13 cellular contexts compared by ENCODE assay signal in genomic region chr7:70239930-70240329, GRCh38.
DNase-seq lines count a peak whose midpoint lies in the region; TF ChIP-seq lines count a peak whose summit lies in the region.
"Had no signal": no experiment of that assay in that cellular context is flagged by ENCODE, and none has a peak within 500 bp of the region (broad histone marks: within the 10 kb centered on the region; RNA-seq: fewer than 3 reads in every experiment).

No MANE protein-coding gene starts in this region.

- H3K79me2 ChIP-seq in neural progenitor cell (ENCODE audit: low read depth), result no peaks in the 10 kb centered on the region

- peaks cover 15% of the 10 kb centered on the region for H3K4me1 ChIP-seq in neural progenitor cell

- no peaks in the 10 kb centered on the region for H4K20me1 ChIP-seq in neural progenitor cell (ENCODE audit: low read depth)

- no peak for TF ChIP-seq CTCF in neural progenitor cell (IDR thresholded peaks at IDR 0.05)

- H3K4me3 ChIP-seq in neural progenitor cell, result no peak overlapping the region
- H3K4me3 ChIP-seq: GM23338 had no signal

- H3K4me1 Mint-ChIP-seq in neural progenitor cell, result peaks cover 68% of the 10 kb centered on the region
- H3K4me1 Mint-ChIP-seq: CD4-positive, alpha-beta memory T cell had no signal

- H3K27ac Mint-ChIP-seq in neural progenitor cell, result peak overlapping the region; percentile 97
- H3K27ac Mint-ChIP-seq: B cell; CD4-positive, alpha-beta memory T cell; GM23338 had no signal

- H3K9ac ChIP-seq in neural progenitor cell, result no peak overlapping the region

- in situ Hi-C loops in KBM-7 (cut with MboI; ENCODE audit: low pct_unique_long_range_greater_than_20kb, low sequenced_read_pairs), result no loop called here

- peak overlapping the region; percentile 4 for H3K4me2 ChIP-seq in neural progenitor cell
- H3K4me2 ChIP-seq: GM23338 had no signal

- no peaks in the 10 kb centered on the region for H3K9me3 ChIP-seq in neural progenitor cell (ENCODE audit: low read depth)

- H3K27ac ChIP-seq in neural progenitor cell, result no peak overlapping the region
- H3K27ac ChIP-seq: HL-60 had no signal

- H2AFZ ChIP-seq in neural progenitor cell (replicated peaks), result no peak overlapping the region
- H2AFZ ChIP-seq: GM23338 had no signal

- H3K27me3 Mint-ChIP-seq in neural progenitor cell (ENCODE audit: insufficient read depth, low read depth), result peaks cover 2% of the 10 kb centered on the region
- H3K27me3 Mint-ChIP-seq: B cell; CD4-positive, alpha-beta memory T cell had no signal

- no peaks in the 10 kb centered on the region for H3K27me3 ChIP-seq in neural progenitor cell

- no peak overlapping the region for H3K4me3 Mint-ChIP-seq in neural progenitor cell
- H3K4me3 Mint-ChIP-seq: B cell; CD4-positive, alpha-beta memory T cell; GM23338 had no signal

- no peaks in the 10 kb centered on the region for H3F3A ChIP-seq in neural progenitor cell (ENCODE audit: low read depth)

- no peaks in the 10 kb centered on the region for H3K9me3 Mint-ChIP-seq in neural progenitor cell
- H3K9me3 Mint-ChIP-seq: GM23338 had no signal

- peaks cover 3% of the 10 kb centered on the region for H3K36me3 Mint-ChIP-seq in neural progenitor cell
- H3K36me3 Mint-ChIP-seq: CD4-positive, alpha-beta memory T cell had no signal

- no peaks in the 10 kb centered on the region for H3K36me3 ChIP-seq in neural progenitor cell

- DNase-seq in DMS 273 (lab: John Stamatoyannopoulos, UW; ENCODE audit: unreplicated experiment), result peak; percentile 99
- DNase-seq in NCI-H69 (lab: John Stamatoyannopoulos, UW), result peak; percentile 60
- DNase-seq in ecto neural progenitor cell (ENCODE audit: low spot score), result peak; percentile 55
- DNase-seq in neural progenitor cell (ENCODE audit: low spot score), result peak; percentile 21
- DNase-seq in KBM-7, result no peak
- DNase-seq in activated naive CD4-positive, alpha-beta T cell (lab: John Stamatoyannopoulos, UW), result no peak
- no peak for DNase-seq in NCI-H1417 (lab: John Stamatoyannopoulos, UW)
- DNase-seq: C1 segment of cervical spinal cord; CD4-positive, alpha-beta memory T cell; H7 had no signal

Comparison
In these comparisons a context has a peak if more than half of its experiments do, and no peak if none do; other contexts are left out.
1. DNase-seq: peak in DMS 273 (single experiment), NCI-H69 (single experiment), ecto neural progenitor cell (single experiment) and neural progenitor cell (single experiment); none in KBM-7 (single experiment), activated naive CD4-positive, alpha-beta T cell (0 of 4) and NCI-H1417 (0 of 3).